In genomic region chr3:112873632-112874031, GRCh38 we compare ENCODE assay signal across 17 cellular contexts. TPM values are rescaled to one million over a fixed set of nuclear protein-coding genes. Genes with fewer than 3 reads are reported as not detected.
DNase-seq lines count a peak whose midpoint lies in the region; ATAC-seq, FAIRE-seq and TF ChIP-seq lines count a peak whose summit lies in the region.
"Had no signal": no experiment of that assay in that cellular context is flagged by ENCODE, and none has a peak within 500 bp of the region (broad histone marks: within the 10 kb centered on the region; RNA-seq: fewer than 3 reads in every experiment).

No MANE protein-coding gene starts in this region.

- no peaks in the 10 kb centered on the region for H3K27me3 ChIP-seq in osteoblast (ENCODE audit: insufficient read depth, low read length)
- H3K27me3 ChIP-seq: dorsolateral prefrontal cortex, upper lobe of left lung had no signal

- H3K9me3 ChIP-seq in kidney (ENCODE audit: control insufficient read depth in 1 of 2, low read length in 2 of 2) (peaks cover 4% of the 10 kb centered on the region in 2 donors), osteoblast (ENCODE audit: low read depth, low read length) (no peaks in the 10 kb centered on the region)

- H3K36me3 Mint-ChIP-seq in stimulated activated memory B cell treated with anti-CD40 and anti-IgM and Interleukin-4, amounts not matched to agents 10 μg/mL and 1 μg/mL and 100 μg/mL, for 72 hours, result peaks cover 19% of the 10 kb centered on the region

- H3K4me3 ChIP-seq in kidney (ENCODE audit: low read length in 2 of 2) (no peak overlapping the region), osteoblast (ENCODE audit: insufficient read depth, low read length) (no peak overlapping the region)
- H3K4me3 ChIP-seq: dorsolateral prefrontal cortex, upper lobe of left lung had no signal

- H3K27ac ChIP-seq in kidney (ENCODE audit: low read depth in 2 of 2, low read length in 2 of 2) (no peak overlapping the region), osteoblast (ENCODE audit: low read depth, low read length) (no peak overlapping the region)
- H3K27ac ChIP-seq: 22Rv1, dorsolateral prefrontal cortex, upper lobe of left lung had no signal

- H3K9ac ChIP-seq in kidney (ENCODE audit: low read length in 2 of 2), result no peak overlapping the region

- no peak overlapping the region for H3K4me2 ChIP-seq in osteoblast (ENCODE audit: insufficient read depth, low read length)

- DNase-seq in NOMO-1 (lab: John Stamatoyannopoulos, UW; ENCODE audit: unreplicated experiment in 2 of 2) (peak; percentile 6 to 88), NOMO-1 treated with dmso at 0.1 percent for 144 hours (lab: John Stamatoyannopoulos, UW; ENCODE audit: unreplicated experiment) (no peak), kidney (no peak), osteoblast (ENCODE audit: insufficient read length, low spot score, missing footprints) (no peak), NCI-H748 treated with DMSO at 0.1 percent for 48 hours (lab: John Stamatoyannopoulos, UW) (no peak)
- DNase-seq: activated CD4-positive, alpha-beta T cell treated with anti-CD3 and anti-CD28 coated beads for 1 hour; activated T-cell treated with anti-CD3 and anti-CD28 coated beads, Interleukin-2, amount 50 U/mL, for 48 hours; aorta; dorsolateral prefrontal cortex; mesendoderm; NCI-H2081 treated with DMSO at 0.1 percent for 48 hours; upper lobe of left lung had no signal

- peaks cover 44% of the 10 kb centered on the region for H3K4me1 Mint-ChIP-seq in stimulated activated memory B cell treated with anti-CD40 and anti-IgM and Interleukin-4, amounts not matched to agents 10 μg/mL and 1 μg/mL and 100 μg/mL, for 72 hours

- no peaks in the 10 kb centered on the region for H4K20me1 ChIP-seq in osteoblast (ENCODE audit: insufficient read depth, low read length)

- H3K36me3 ChIP-seq in kidney (ENCODE audit: control insufficient read depth in 1 of 2, insufficient read depth in 2 of 2, low read length in 2 of 2) (no peaks in the 10 kb centered on the region), osteoblast (ENCODE audit: insufficient read depth, low read length) (no peaks in the 10 kb centered on the region)
- H3K36me3 ChIP-seq: upper lobe of left lung had no signal

- ATAC-seq in HG02763 (IDR thresholded peaks at IDR 0.05; ENCODE audit: unreplicated experiment) (peak; percentile 53), HG03469 (IDR thresholded peaks at IDR 0.05; ENCODE audit: unreplicated experiment) (peak; percentile 55)
- peak; percentile 62 for ATAC-seq in stimulated activated memory B cell treated with anti-CD40 and anti-IgM and Interleukin-4, amounts not matched to agents 10 μg/mL and 1 μg/mL and 100 μg/mL, for 72 hours

- FAIRE-seq in kidney (lab: Jason Lieb, UNC), result no peak

- H3K27ac Mint-ChIP-seq in stimulated activated memory B cell treated with anti-CD40 and anti-IgM and Interleukin-4, amounts not matched to agents 10 μg/mL and 1 μg/mL and 100 μg/mL, for 72 hours, result peak overlapping the region; percentile 21

- intact Hi-C loops in kidney (cut with DNase I), result no loop called here

- TF ChIP-seq CTCF in kidney (IDR thresholded peaks at IDR 0.05; ENCODE audit: borderline replicate concordance, extremely low read depth, insufficient read depth) (no peak), osteoblast (IDR thresholded peaks at IDR 0.05; ENCODE audit: extremely low read depth, low read depth, low read length) (no peak)

- no peaks in the 10 kb centered on the region for H3K79me2 ChIP-seq in osteoblast (ENCODE audit: insufficient read depth, low read length)

- peaks cover 17% of the 10 kb centered on the region for H3K9me3 Mint-ChIP-seq in stimulated activated memory B cell treated with anti-CD40 and anti-IgM and Interleukin-4, amounts not matched to agents 10 μg/mL and 1 μg/mL and 100 μg/mL, for 72 hours

- H3K4me1 ChIP-seq in kidney (ENCODE audit: control insufficient read depth in 1 of 2, insufficient read depth in 1 of 2, low read depth in 1 of 2, low read length in 2 of 2) (no peaks in the 10 kb centered on the region), osteoblast (ENCODE audit: insufficient read depth, low read length) (no peaks in the 10 kb centered on the region)
- H3K4me1 ChIP-seq: upper lobe of left lung had no signal

- H3K27me3 Mint-ChIP-seq in stimulated activated memory B cell treated with anti-CD40 and anti-IgM and Interleukin-4, amounts not matched to agents 10 μg/mL and 1 μg/mL and 100 μg/mL, for 72 hours, result no peaks in the 10 kb centered on the region

- peak overlapping the region; percentile 69 for H3K4me3 Mint-ChIP-seq in stimulated activated memory B cell treated with anti-CD40 and anti-IgM and Interleukin-4, amounts not matched to agents 10 μg/mL and 1 μg/mL and 100 μg/mL, for 72 hours

- H2AFZ ChIP-seq in osteoblast (ENCODE audit: low read length), result no peak overlapping the region

RNA-seq across cellular contexts. Expression of gene CD200R1L, which starts 27.0 kb away (rescaled TPM):
- not detected for total RNA-seq in kidney
- not detected for polyA plus RNA-seq in kidney (ENCODE audit: insufficient read depth, low read depth, low replicate concordance)
- total RNA-seq in osteoblast, result not detected in 2 replicates
- total RNA-seq: aorta, omental fat pad, upper lobe of left lung had no signal
- polyA plus RNA-seq: aorta had no signal

Comparison
In these comparisons a context has a peak if more than half of its experiments do, and no peak if none do; other contexts are left out.
1. DNase-seq: peak in NOMO-1 (2 of 2); none in NOMO-1 treated with dmso at 0.1 percent for 144 hours (single experiment), kidney (single experiment), osteoblast (single experiment) and NCI-H748 treated with DMSO at 0.1 percent for 48 hours (single experiment).
2. Peak in every context shown above with its lines, with median percentiles within 50 percentile points of each other: ATAC-seq.